ENCODE assay signal across 8 cellular contexts in the genomic region with DNA sequence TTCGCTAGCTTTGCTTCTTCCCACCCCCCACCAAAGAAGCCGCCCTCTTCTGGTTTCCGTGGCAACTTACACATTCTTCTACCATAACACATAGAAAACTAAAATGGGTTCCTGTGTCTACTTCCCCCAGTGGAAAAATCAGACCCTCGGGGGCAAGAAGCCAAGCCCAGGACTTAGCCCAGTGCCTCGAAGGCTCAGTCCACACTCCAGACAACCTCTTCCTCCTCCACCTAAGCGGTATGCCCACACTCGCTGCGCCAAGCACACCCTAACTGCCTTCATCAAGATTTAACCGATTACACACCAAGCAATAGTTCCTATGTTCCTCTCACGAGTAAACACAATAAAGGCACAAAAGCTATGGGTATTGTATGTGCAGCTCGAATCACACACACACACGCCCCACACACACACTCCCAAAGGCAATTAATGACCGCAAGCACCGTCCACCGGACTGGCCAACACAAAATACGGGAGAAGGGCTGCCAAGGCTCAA. TPM values are rescaled to one million over a fixed set of nuclear protein-coding genes. Genes with fewer than 3 reads are reported as not detected.
DNase-seq lines count a peak whose midpoint lies in the region; ATAC-seq and TF ChIP-seq lines count a peak whose summit lies in the region.

No MANE protein-coding gene starts in this region.

- H3K9ac ChIP-seq in NT2/D1 (ENCODE audit: insufficient read length, low read depth): peak overlapping the region; percentile 95

- ATAC-seq in esophagus mucosa (peak; percentile 37), GM18873 (IDR thresholded peaks at IDR 0.05; ENCODE audit: low FRiP score, unreplicated experiment) (no peak)
- peak; percentile 48 for ATAC-seq in stimulated activated naive CD8-positive, alpha-beta T cell treated with anti-CD3 and anti-CD28 coated beads, Interleukin-15, Interleukin-2, amounts not matched to agents 100 U/mL and 50 U/mL, for 24 hours

- H3K36me3 ChIP-seq in NT2/D1 (ENCODE audit: insufficient read depth, insufficient read length, low read length): peaks cover 5% of the 10 kb centered on the region

- no peaks in the 10 kb centered on the region for H3K9me3 ChIP-seq in NT2/D1 (ENCODE audit: insufficient read depth, low read length)

- H3K4me3 ChIP-seq in HFF-Myc (replicated peaks; ENCODE audit: low read depth, low read length): peak overlapping the region; percentile 80
- peak overlapping the region; percentile 86 for H3K4me3 ChIP-seq in NT2/D1 (ENCODE audit: insufficient read length, low read depth)

- no peaks in the 10 kb centered on the region for H3K27me3 ChIP-seq in NT2/D1 (ENCODE audit: insufficient read depth, insufficient read length)

- peak; percentile 16 for DNase-seq in DMS79 (lab: John Stamatoyannopoulos, UW)
- no peak for DNase-seq in HFF-Myc (ENCODE audit: extremely low read depth, low read depth)
- DNase-seq in NT2/D1 (ENCODE audit: low read depth, low spot score): no peak
- DNase-seq in activated T-cell treated with anti-CD3 and anti-CD28 coated beads for 48 hours (ENCODE audit: low read depth): peak; percentile 28
- DNase-seq in myocyte (ENCODE audit: low read depth): peak; percentile 49
- DNase-seq in stimulated activated naive CD8-positive, alpha-beta T cell treated with anti-CD3 and anti-CD28 coated beads, Interleukin-15, Interleukin-2, amounts not matched to agents 100 U/mL and 50 U/mL, for 24 hours: peak; percentile 48

- TF ChIP-seq CTCF in HFF-Myc (IDR thresholded peaks at IDR 0.05; ENCODE audit: low read depth, low read length, missing control alignments): no peak

- no peaks in the 10 kb centered on the region for H3K4me1 ChIP-seq in NT2/D1 (ENCODE audit: insufficient read depth, insufficient read length)

RNA-seq across cellular contexts. Expression of a gene that starts 0.5 kb away (rescaled TPM):
- total RNA-seq in esophagus mucosa: 12.1 TPM
- 39.4 and 41.9 TPM in 2 replicates for total RNA-seq in myocyte
- 14.9 TPM for polyA plus RNA-seq in myocyte (2012)

RNA-seq across cellular contexts. Expression of a gene that starts 20.9 kb away (rescaled TPM):
- total RNA-seq in esophagus mucosa: 19.4 TPM
- total RNA-seq in myocyte: 39.8 and 42.0 TPM in 2 replicates
- polyA plus RNA-seq in myocyte (2012): 33.0 TPM

Comparison
In these comparisons a context has a peak if more than half of its experiments do, and no peak if none do; other contexts are left out.
1. DNase-seq: peak in DMS79 (single experiment), activated T-cell treated with anti-CD3 and anti-CD28 coated beads for 48 hours (single experiment), myocyte (single experiment) and stimulated activated naive CD8-positive, alpha-beta T cell treated with anti-CD3 and anti-CD28 coated beads, Interleukin-15, Interleukin-2, amounts not matched to agents 100 U/mL and 50 U/mL, for 24 hours (single experiment); none in HFF-Myc (single experiment) and NT2/D1 (single experiment).